ENCODE assay signal across 10 cellular contexts in the genomic region with DNA sequence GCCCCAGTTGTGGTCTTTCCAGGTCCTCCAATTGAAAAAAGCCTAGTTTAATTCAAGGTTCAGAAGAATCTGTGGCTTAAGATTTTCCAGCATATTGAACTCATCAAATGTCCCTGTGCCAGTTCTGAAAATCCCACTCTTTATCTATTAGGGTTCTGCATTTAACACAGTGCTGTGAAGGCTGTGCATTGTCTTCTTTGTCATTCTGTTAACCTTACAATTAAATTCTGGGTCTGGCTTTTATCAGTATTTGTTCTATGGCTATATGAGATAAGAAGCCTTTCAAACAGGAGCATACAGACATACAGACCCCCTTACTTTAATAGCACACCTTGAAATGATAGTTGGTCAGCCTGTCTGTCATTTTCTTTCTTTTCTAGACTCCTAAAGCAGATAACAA.
"Had no signal": no experiment of that assay in that cellular context is flagged by ENCODE, and none has a peak within 500 bp of the region (broad histone marks: within the 10 kb centered on the region; RNA-seq: fewer than 3 reads in every experiment).

No MANE protein-coding gene starts in this region.

- H3K27ac Mint-ChIP-seq: GM23338, HFFc6 had no signal

- H2AFZ ChIP-seq: GM23338 had no signal

- ATAC-seq: GM23338, HCT116, K562 had no signal

- H3K9me3 ChIP-seq: HAP-1 had no signal

- H3K36me3 ChIP-seq: HAP-1 had no signal

- DNase-seq: H7, HFFc6, IMR-90, KG1 had no signal

- H3K4me1 Mint-ChIP-seq: GM23338 had no signal

- H3K4me2 ChIP-seq: GM23338 had no signal

- H3K4me3 ChIP-seq: GM23338, HAP-1, K562 had no signal

- H3K4me3 Mint-ChIP-seq: GM23338, HFFc6 had no signal

- FAIRE-seq: H1, HTR-8/SVneo, K562 had no signal

- H3K4me1 ChIP-seq: HAP-1 had no signal
